Comparison of ENCODE assay signal across 8 cellular contexts in genomic region chr9:132669636-132670358, GRCh38. TPM values are rescaled to one million over a fixed set of nuclear protein-coding genes. Genes with fewer than 3 reads are reported as not detected.
DNase-seq lines count a peak whose midpoint lies in the region; ATAC-seq and TF ChIP-seq lines count a peak whose summit lies in the region.

TSS of gene DDX31 (minus strand) at chr9:132669983. CDS start at chr9:132669934, 49 bp downstream.

- CTCF ChIA-PET in activated CD8-positive, alpha-beta T cell treated with anti-CD3 and anti-CD28 coated beads for 36 hours (lab: Charles Lee), result interaction anchor here (1.1 to 2.1 kb wide), 5 partner anchors 25 to 233 kb away, joined by 3 to 12 read pairs (median 4); no protein-coding TSS in a partner anchor

- DNase-seq in Ammon's horn (ENCODE audit: low spot score), result peak; percentile 88
- peak; percentile 95 for DNase-seq in NCI-H69 (lab: John Stamatoyannopoulos, UW)
- DNase-seq in activated CD8-positive, alpha-beta T cell treated with anti-CD3 and anti-CD28 coated beads for 36 hours, result peak; percentile 85
- peak; percentile 76 for DNase-seq in ecto neural progenitor cell (ENCODE audit: low spot score)
- peak; percentile 93 for DNase-seq in lower lobe of right lung
- DNase-seq in stimulated activated CD4-positive, alpha-beta T cell treated with anti-CD3 and anti-CD28 coated beads, Interleukin-4, amount 100 ng/mL, for 48 hours (ENCODE audit: low read depth in 2 of 2), result peak; percentile 76 to 83

- H3K4me1 ChIP-seq in lower lobe of right lung, result peaks cover 35% of the 10 kb centered on the region

- ATAC-seq in GM19035 (IDR thresholded peaks at IDR 0.05; ENCODE audit: unreplicated experiment) (peak; percentile 78), HG03342 (IDR thresholded peaks at IDR 0.05; ENCODE audit: unreplicated experiment) (peak; percentile 71), lower lobe of right lung (peak; percentile 98)
- peak; percentile 82 for ATAC-seq in activated CD8-positive, alpha-beta T cell treated with anti-CD3 and anti-CD28 coated beads for 36 hours

- H3K9me3 ChIP-seq in lower lobe of right lung, result no peaks in the 10 kb centered on the region

- H3K9me3 Mint-ChIP-seq in activated CD8-positive, alpha-beta T cell treated with anti-CD3 and anti-CD28 coated beads for 36 hours, result no peaks in the 10 kb centered on the region

- peaks cover 47% of the 10 kb centered on the region for H3K4me1 Mint-ChIP-seq in activated CD8-positive, alpha-beta T cell treated with anti-CD3 and anti-CD28 coated beads for 36 hours (ENCODE audit: low read depth)

- peak within 1 kb of the TSS; percentile 92 for H3K27ac Mint-ChIP-seq in activated CD8-positive, alpha-beta T cell treated with anti-CD3 and anti-CD28 coated beads for 36 hours

- H3K36me3 Mint-ChIP-seq in activated CD8-positive, alpha-beta T cell treated with anti-CD3 and anti-CD28 coated beads for 36 hours (ENCODE audit: low read depth), result peaks cover 36% of the 10 kb centered on the region

- no peaks in the 10 kb centered on the region for H3K27me3 ChIP-seq in lower lobe of right lung (ENCODE audit: low read depth)

- intact Hi-C loops in activated CD8-positive, alpha-beta T cell treated with anti-CD3 and anti-CD28 coated beads for 36 hours (cut with micrococcal nuclease), result no loop called here
- intact Hi-C loops in lower lobe of right lung (cut with DNase I), result no loop called here

- peak within 1 kb of the TSS; percentile 100 for H3K4me3 ChIP-seq in lower lobe of right lung

- peak within 1 kb of the TSS; percentile 97 for H3K27ac ChIP-seq in lower lobe of right lung

- H3K4me3 Mint-ChIP-seq in activated CD8-positive, alpha-beta T cell treated with anti-CD3 and anti-CD28 coated beads for 36 hours, result peak within 1 kb of the TSS; percentile 88

- no peaks in the 10 kb centered on the region for H3K27me3 Mint-ChIP-seq in activated CD8-positive, alpha-beta T cell treated with anti-CD3 and anti-CD28 coated beads for 36 hours

- POLR2A ChIA-PET in activated CD8-positive, alpha-beta T cell treated with anti-CD3 and anti-CD28 coated beads for 36 hours (lab: Charles Lee), result interaction anchor here (0.6 to 4.3 kb wide), 17 partner anchors 9 to 429 kb away, joined by 3 to 21 read pairs (median 4); no protein-coding TSS in a partner anchor

- H3K36me3 ChIP-seq in lower lobe of right lung, result no peaks in the 10 kb centered on the region

- TF ChIP-seq CTCF in activated CD8-positive, alpha-beta T cell treated with anti-CD3 and anti-CD28 coated beads for 36 hours (IDR thresholded peaks at IDR 0.05), result no peak
- TF ChIP-seq CTCF in lower lobe of right lung (IDR thresholded peaks at IDR 0.05), result no peak

RNA-seq across cellular contexts. Expression of gene DDX31, which starts in this region (rescaled TPM):
- total RNA-seq in activated CD8-positive, alpha-beta T cell treated with anti-CD3 and anti-CD28 coated beads for 36 hours, result 10 to 100 TPM; 20.9 to 22.8 TPM
- 14.1 TPM for total RNA-seq in lower lobe of right lung

Comparison
In these comparisons a context has a peak if more than half of its experiments do, and no peak if none do; other contexts are left out.
1. Peak in every context shown above with its lines: DNase-seq, ATAC-seq, H3K4me3 ChIP-seq and H3K27ac ChIP-seq.